Comparison of ENCODE assay signal across 32 cellular contexts in the genomic region with DNA sequence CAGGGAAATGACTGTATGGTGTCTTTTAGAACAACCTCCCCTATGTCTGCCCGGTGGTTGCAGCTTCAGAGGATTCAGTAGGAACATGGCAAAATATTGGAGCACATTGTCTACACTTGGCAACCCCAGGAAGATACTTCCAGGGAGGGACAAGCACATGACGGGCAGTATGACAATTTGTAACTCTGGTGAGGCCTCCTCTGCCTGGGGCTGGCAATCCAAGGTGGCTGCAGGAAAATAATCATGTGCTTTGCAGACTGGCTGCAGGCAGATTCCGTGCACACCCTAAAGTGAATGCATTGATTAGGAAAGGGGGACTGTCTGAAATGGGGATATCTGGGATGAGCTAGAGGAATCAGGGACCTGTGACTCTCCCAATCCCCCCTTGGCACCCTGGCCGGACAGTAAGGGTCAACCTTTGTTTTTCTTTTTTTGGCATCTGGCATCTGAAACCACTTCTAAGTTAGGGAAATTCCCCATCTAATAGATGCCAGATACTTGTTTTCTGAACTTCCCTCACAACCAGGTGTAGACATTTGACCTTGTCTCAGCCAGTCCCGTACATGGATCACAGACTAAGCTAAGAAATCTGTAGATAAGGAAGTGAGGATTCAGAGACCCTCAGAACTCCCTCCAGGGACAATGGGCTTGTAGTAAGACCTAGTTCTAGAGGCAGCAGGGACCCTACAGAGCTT. TPM values are rescaled to one million over a fixed set of nuclear protein-coding genes. Genes with fewer than 3 reads are reported as not detected.
"Had no signal": no experiment of that assay in that cellular context is flagged by ENCODE, and none has a peak within 500 bp of the region (broad histone marks: within the 10 kb centered on the region; RNA-seq: fewer than 3 reads in every experiment).

No MANE protein-coding gene starts in this region.

- H3K4me3 Mint-ChIP-seq: mesothelial cell of epicardium; naive thymus-derived CD4-positive, alpha-beta T cell; nephron; neural progenitor cell; stimulated activated naive CD8-positive, alpha-beta T cell treated with anti-CD3 and anti-CD28 coated beads, Interleukin-15, amount 100 ng/mL, for 72 hours had no signal

- ATAC-seq: left lobe of liver; mucosa of descending colon; naive thymus-derived CD4-positive, alpha-beta T cell; right cardiac atrium; stimulated activated naive CD8-positive, alpha-beta T cell treated with anti-CD3 and anti-CD28 coated beads, Interleukin-15, amount 100 ng/mL, for 72 hours; upper lobe of right lung had no signal

- H2AFZ ChIP-seq: neural progenitor cell had no signal

- H3K36me3 Mint-ChIP-seq: mesothelial cell of epicardium; naive thymus-derived CD4-positive, alpha-beta T cell; neural progenitor cell had no signal

- H3K9ac ChIP-seq: neural progenitor cell had no signal

- H3K4me1 Mint-ChIP-seq: mesothelial cell of epicardium; naive thymus-derived CD4-positive, alpha-beta T cell; nephron; neural progenitor cell; stimulated activated naive CD8-positive, alpha-beta T cell treated with anti-CD3 and anti-CD28 coated beads, Interleukin-15, amount 100 ng/mL, for 72 hours had no signal

- H3K36me3 ChIP-seq: esophagus squamous epithelium, neural progenitor cell, prostate gland, sigmoid colon, spleen, suprapubic skin, transverse colon, upper lobe of right lung, uterus had no signal

- H3K4me1 ChIP-seq: esophagus squamous epithelium, neural progenitor cell, prostate gland, sigmoid colon, spleen, suprapubic skin, transverse colon, upper lobe of right lung, uterus had no signal

- H3K27me3 ChIP-seq: uterus had no signal

- DNase-seq: dermis blood vessel endothelial cell; effector memory CD4-positive, alpha-beta T cell; esophagus squamous epithelium; foreskin melanocyte; head of caudate nucleus; mesenchymal stem cell; mucosa of descending colon; naive thymus-derived CD4-positive, alpha-beta T cell; right cardiac atrium; sigmoid colon; spleen; stimulated activated CD4-positive, alpha-beta T cell treated with anti-CD3 and anti-CD28 coated beads, Interleukin-4, amount 100 ng/mL, for 4 hours; stimulated activated naive CD4-positive, alpha-beta T cell; stimulated activated naive CD8-positive, alpha-beta T cell treated with anti-CD3 and anti-CD28 coated beads, Interleukin-15, amount 100 ng/mL, for 72 hours; transverse colon; upper lobe of right lung; uterus had no signal

- H3K27ac Mint-ChIP-seq: mesothelial cell of epicardium; naive thymus-derived CD4-positive, alpha-beta T cell; nephron; neural progenitor cell; stimulated activated naive CD8-positive, alpha-beta T cell treated with anti-CD3 and anti-CD28 coated beads, Interleukin-15, amount 100 ng/mL, for 72 hours had no signal

- H3K27ac ChIP-seq: coronary artery, esophagus squamous epithelium, neural progenitor cell, prostate gland, sigmoid colon, spleen, suprapubic skin, transverse colon, upper lobe of right lung, uterus had no signal

- H3K9me3 Mint-ChIP-seq: naive thymus-derived CD4-positive, alpha-beta T cell; nephron; stimulated activated naive CD8-positive, alpha-beta T cell treated with anti-CD3 and anti-CD28 coated beads, Interleukin-15, amount 100 ng/mL, for 72 hours had no signal

- H3K9me3 ChIP-seq: esophagus squamous epithelium, mucosa of descending colon, prostate gland, sigmoid colon, spleen, suprapubic skin, transverse colon, upper lobe of right lung, uterus had no signal

- H3K4me2 ChIP-seq: neural progenitor cell had no signal

- H3K4me3 ChIP-seq: coronary artery, esophagus squamous epithelium, lung, mucosa of descending colon, neural progenitor cell, prostate gland, sigmoid colon, spleen, suprapubic skin, transverse colon, upper lobe of right lung, uterus had no signal

RNA-seq across cellular contexts. Expression of a gene that starts 10.5 kb away (rescaled TPM):
- total RNA-seq: dermis blood vessel endothelial cell; endothelial cell of umbilical vein; epithelial cell of proximal tubule; esophagus squamous epithelium; glomerular endothelial cell; left lobe of liver; liver; lung; mesothelial cell of epicardium; naive thymus-derived CD4-positive, alpha-beta T cell; osteoblast; right cardiac atrium; skeletal muscle tissue; spleen; suprapubic skin; upper lobe of right lung; uterus had no signal
- polyA plus RNA-seq: endothelial cell of umbilical vein; keratinocyte; liver; lung; naive thymus-derived CD4-positive, alpha-beta T cell had no signal

RNA-seq across cellular contexts. Expression of a gene that starts 37.9 kb away (rescaled TPM):
- total RNA-seq: dermis blood vessel endothelial cell, endothelial cell of umbilical vein, epithelial cell of proximal tubule, glomerular endothelial cell, mesothelial cell of epicardium, osteoblast had no signal
- polyA plus RNA-seq: endothelial cell of umbilical vein; keratinocyte; naive thymus-derived CD4-positive, alpha-beta T cell had no signal
